1 cellular context compared by ENCODE assay signal in genomic region chr13:41765813-41766212, GRCh38.
TF ChIP-seq lines count a peak whose summit lies in the region.

No MANE protein-coding gene starts in this region.

TF ChIP-seq in K562, 482 proteins besides CTCF, POLR2A, EP300 and RAD21 (continued from another document and continues in another):
- TF ChIP-seq CUX1 (CRISPR knock-in tag; IDR thresholded peaks at IDR 0.05) (no peak), HCFC1 (IDR thresholded peaks at IDR 0.05; ENCODE audit: low read depth, low read length) (no peak), PYGO2 (tag; IDR thresholded peaks at IDR 0.05) (no peak), HNRNPUL1 (IDR thresholded peaks at IDR 0.05; ENCODE audit: low read length) (no peak), BMI1 (IDR thresholded peaks at IDR 0.05; ENCODE audit: low read length) (no peak), GTF3C2 (IDR thresholded peaks at IDR 0.05; ENCODE audit: borderline replicate concordance, extremely low read depth, insufficient read length) (no peak), ZNF277 (CRISPR knock-in tag; IDR thresholded peaks at IDR 0.05; ENCODE audit: borderline replicate concordance) (no peak), TFAM (CRISPR knock-in tag; conservative IDR thresholded peaks at IDR 0.05) (no peak), PCBP2 (IDR thresholded peaks at IDR 0.05; ENCODE audit: low read depth, low read length, poor library complexity, severe bottlenecking) (no peak), GABPA (tag; conservative IDR thresholded peaks at IDR 0.05; ENCODE audit: low read depth) (peak; percentile 34; the same call in 1 of the 2 replicates), HIVEP1 (CRISPR knock-in tag; IDR thresholded peaks at IDR 0.05) (no peak), CREM (IDR thresholded peaks at IDR 0.05; ENCODE audit: low read depth) (peak; percentile 47; the same call in 1 of the 2 replicates), PML (IDR thresholded peaks at IDR 0.05; ENCODE audit: low read length) (no peak), ELK3 (CRISPR knock-in tag; IDR thresholded peaks at IDR 0.05) (no peak), HDAC2 (IDR thresholded peaks at IDR 0.05) (no peak), JUN (IDR thresholded peaks at IDR 0.05; ENCODE audit: borderline replicate concordance, low read depth, low read length) (no peak), JUN (CRISPR knock-in tag; IDR thresholded peaks at IDR 0.05; ENCODE audit: borderline replicate concordance) (no peak), RCOR1 (IDR thresholded peaks at IDR 0.05; ENCODE audit: borderline replicate concordance in 1 of 2, low read depth in 2 of 2, low read length in 2 of 2) (no peak), PREB (CRISPR knock-in tag; IDR thresholded peaks at IDR 0.05) (no peak), NR2C1 (IDR thresholded peaks at IDR 0.05) (peak; percentile 77), NR2C1 (tag; IDR thresholded peaks at IDR 0.05) (peak; percentile 81), TBP (optimal IDR thresholded peaks at IDR 0.05; ENCODE audit: low read depth, low read length) (no peak), SIX5 (IDR thresholded peaks at IDR 0.05; ENCODE audit: borderline replicate concordance in 1 of 2, insufficient read depth in 1 of 2, low read depth in 1 of 2, low read length in 2 of 2) (no peak), RFX5 (IDR thresholded peaks at IDR 0.05; ENCODE audit: low read depth, low read length) (no peak), FOXK2 (conservative IDR thresholded peaks at IDR 0.05 in 1 of 2, IDR thresholded peaks at IDR 0.05 in 1 of 2; ENCODE audit: low read depth in 2 of 2) (peak in 1 of 2 experiments; percentile 25; a peak in 1 of 4 replicates), ZNF384 (IDR thresholded peaks at IDR 0.05; ENCODE audit: low read depth, low read length) (no peak), STAT5B (CRISPR knock-in tag; IDR thresholded peaks at IDR 0.05) (no peak), RBM15 (IDR thresholded peaks at IDR 0.05; ENCODE audit: insufficient read depth, low read length) (no peak), PBX2 (CRISPR knock-in tag; IDR thresholded peaks at IDR 0.05; ENCODE audit: low read depth) (no peak), PBX2 (tag; conservative IDR thresholded peaks at IDR 0.05; ENCODE audit: low read depth) (no peak), SP1 (CRISPR knock-in tag; IDR thresholded peaks at IDR 0.05) (no peak), MAX (CRISPR knock-in tag; IDR thresholded peaks at IDR 0.05) (no peak), HDAC3 (IDR thresholded peaks at IDR 0.05; ENCODE audit: borderline replicate concordance, partially characterized antibody) (no peak), CC2D1A (IDR thresholded peaks at IDR 0.05) (no peak), E2F3 (CRISPR knock-in tag; IDR thresholded peaks at IDR 0.05) (no peak), ARID4B (CRISPR knock-in tag; IDR thresholded peaks at IDR 0.05) (no peak), ZBTB2 (IDR thresholded peaks at IDR 0.05) (no peak), NR3C1 (CRISPR knock-in tag; IDR thresholded peaks at IDR 0.05) (no peak), ZBTB12 (CRISPR knock-in tag; IDR thresholded peaks at IDR 0.05) (no peak)
